ENCODE assay signal across 16 cellular contexts in genomic region chr10:127300868-127301321, GRCh38.
DNase-seq lines count a peak whose midpoint lies in the region; ATAC-seq and TF ChIP-seq lines count a peak whose summit lies in the region.
"Had no signal": no experiment of that assay in that cellular context is flagged by ENCODE, and none has a peak within 500 bp of the region (broad histone marks: within the 10 kb centered on the region; RNA-seq: fewer than 3 reads in every experiment).

No MANE protein-coding gene starts in this region.

- peak; percentile 53 for DNase-seq in DMS153 treated with DMSO at 0.1 percent for 48 hours (lab: John Stamatoyannopoulos, UW; ENCODE audit: unreplicated experiment)
- peak; percentile 12 for DNase-seq in NCI-H2227 treated with DMSO at 0.1 percent for 48 hours (lab: John Stamatoyannopoulos, UW)
- peak; percentile 16 for DNase-seq in kidney epithelial cell (ENCODE audit: low read depth)
- no peak for DNase-seq in activated T-cell treated with anti-CD3 and anti-CD28 coated beads, Interleukin-2, amount 50 U/mL, for 48 hours
- no peak for DNase-seq in OCI-LY7 (ENCODE audit: low spot score)
- DNase-seq in activated CD4-positive, alpha-beta T cell treated with anti-CD3 and anti-CD28 coated beads for 36 hours = no peak
- DNase-seq: activated T-cell treated with anti-CD3 and anti-CD28 coated beads, Interleukin-2, amount 50 U/mL, for 4 hours; CD4-positive, alpha-beta memory T cell; effector CD4-positive, alpha-beta T cell; NCI-H1930; NCI-H82; stimulated activated CD4-positive, alpha-beta T cell treated with anti-CD3 and anti-CD28 coated beads, Interleukin-4, amount 100 ng/mL, for 24 hours had no signal

- BruUV-seq in OCI-LY7 (replicated peaks; lab: Mats Ljungman, UMichigan) = no TSS peak

- CTCF ChIA-PET in OCI-LY7 (lab: Charles Lee; ENCODE audit: unreplicated experiment) = interaction anchor here (0.6 kb wide), 1 partner anchor 22 kb away, joined by 3 read pairs; no protein-coding TSS in a partner anchor
- CTCF ChIA-PET in activated CD4-positive, alpha-beta T cell treated with anti-CD3 and anti-CD28 coated beads for 36 hours (lab: Charles Lee) = no interaction called here

- H2AFZ ChIP-seq in neural cell (ENCODE audit: low read depth, low read length) (peak overlapping the region; percentile 30), OCI-LY7 (ENCODE audit: low read length) (no peak overlapping the region)

- H3K36me3 ChIP-seq in kidney epithelial cell (ENCODE audit: control insufficient read depth, insufficient read depth, low read length) = no peaks in the 10 kb centered on the region
- H3K36me3 ChIP-seq in neural cell (ENCODE audit: insufficient read depth, low read length) = no peaks in the 10 kb centered on the region
- H3K36me3 ChIP-seq in OCI-LY7 (ENCODE audit: insufficient read depth, low read length) = no peaks in the 10 kb centered on the region

- H3K4me1 Mint-ChIP-seq in activated CD4-positive, alpha-beta T cell treated with anti-CD3 and anti-CD28 coated beads for 36 hours = peaks cover 2% of the 10 kb centered on the region

- H3K9ac ChIP-seq in neural cell (ENCODE audit: low read length) = peak overlapping the region; percentile 35

- TF ChIP-seq CTCF in kidney epithelial cell (IDR thresholded peaks at IDR 0.05; ENCODE audit: insufficient read depth, low read length, poor library complexity, severe bottlenecking) = no peak
- no peak for TF ChIP-seq CTCF in neural cell (IDR thresholded peaks at IDR 0.05; ENCODE audit: poor library complexity, severe bottlenecking)
- no peak for TF ChIP-seq CTCF in OCI-LY7 (conservative IDR thresholded peaks at IDR 0.05; ENCODE audit: low read length)

- H4K20me1 ChIP-seq in neural cell (ENCODE audit: insufficient read depth) (no peaks in the 10 kb centered on the region), OCI-LY7 (ENCODE audit: insufficient read depth, low read length) (no peaks in the 10 kb centered on the region)

- no peaks in the 10 kb centered on the region for H3K4me1 ChIP-seq in OCI-LY7 (ENCODE audit: insufficient read depth, low read length, poor library complexity, severe bottlenecking)

- H3K9me3 Mint-ChIP-seq in activated CD4-positive, alpha-beta T cell treated with anti-CD3 and anti-CD28 coated beads for 36 hours (ENCODE audit: low read depth) = no peaks in the 10 kb centered on the region
- H3K9me3 Mint-ChIP-seq: activated T-cell treated with anti-CD3 and anti-CD28 coated beads, Interleukin-2, amount 50 U/mL, for 4 hours; mesothelial cell of epicardium had no signal

- H3K9me2 ChIP-seq in neural cell (ENCODE audit: insufficient read depth, low read length) (no peaks in the 10 kb centered on the region), OCI-LY7 (ENCODE audit: insufficient read depth, low read length) (no peaks in the 10 kb centered on the region)

- POLR2A ChIA-PET in OCI-LY7 (lab: Charles Lee) = no interaction called here
- POLR2A ChIA-PET in activated CD4-positive, alpha-beta T cell treated with anti-CD3 and anti-CD28 coated beads for 36 hours (lab: Charles Lee) = no interaction called here

- H3K27me3 Mint-ChIP-seq in activated CD4-positive, alpha-beta T cell treated with anti-CD3 and anti-CD28 coated beads for 36 hours = peaks cover 16% of the 10 kb centered on the region
- H3K27me3 Mint-ChIP-seq: CD4-positive, alpha-beta memory T cell; IgD-negative memory B cell had no signal

- H3K9me3 ChIP-seq in neural cell (ENCODE audit: low read length) (no peaks in the 10 kb centered on the region), OCI-LY7 (ENCODE audit: low read length) (no peaks in the 10 kb centered on the region)

- TF ChIP-seq EP300 in neural cell (conservative IDR thresholded peaks at IDR 0.05; ENCODE audit: poor library complexity, severe bottlenecking) = peak; percentile 34

- no peaks in the 10 kb centered on the region for H3K36me3 Mint-ChIP-seq in activated CD4-positive, alpha-beta T cell treated with anti-CD3 and anti-CD28 coated beads for 36 hours (ENCODE audit: low read depth)
- H3K36me3 Mint-ChIP-seq: CD4-positive, alpha-beta memory T cell; IgD-negative memory B cell had no signal

- H3K79me2 ChIP-seq in neural cell (replicated peaks; ENCODE audit: insufficient read depth, low read length) (no peaks in the 10 kb centered on the region), OCI-LY7 (ENCODE audit: insufficient read depth, low read depth, low read length) (no peaks in the 10 kb centered on the region)

- H3K27ac ChIP-seq in neural cell (ENCODE audit: low read length) (peak overlapping the region; percentile 62), OCI-LY7 (ENCODE audit: low read depth, low read length, poor library complexity, severe bottlenecking) (no peak overlapping the region)

- no peak overlapping the region for H3K27ac Mint-ChIP-seq in activated CD4-positive, alpha-beta T cell treated with anti-CD3 and anti-CD28 coated beads for 36 hours
- H3K27ac Mint-ChIP-seq: CD4-positive, alpha-beta memory T cell; mesothelial cell of epicardium had no signal

- no peak overlapping the region for H3K4me3 Mint-ChIP-seq in activated CD4-positive, alpha-beta T cell treated with anti-CD3 and anti-CD28 coated beads for 36 hours
- H3K4me3 Mint-ChIP-seq: activated T-cell treated with anti-CD3 and anti-CD28 coated beads, Interleukin-2, amount 50 U/mL, for 4 hours; CD4-positive, alpha-beta memory T cell; IgD-negative memory B cell; mesothelial cell of epicardium had no signal

- H3F3A ChIP-seq in neural cell (ENCODE audit: insufficient read depth, low read length, poor library complexity, severe bottlenecking) = no peaks in the 10 kb centered on the region

- H3K4me3 ChIP-seq in kidney epithelial cell (ENCODE audit: low read depth, low read length) (no peak overlapping the region), neural cell (ENCODE audit: low read length) (no peak overlapping the region), OCI-LY7 (ENCODE audit: low read depth, low read length, poor library complexity, severe bottlenecking) (no peak overlapping the region)

- no peak for ATAC-seq in activated CD4-positive, alpha-beta T cell treated with anti-CD3 and anti-CD28 coated beads for 36 hours
- ATAC-seq in HG03025 (IDR thresholded peaks at IDR 0.05; ENCODE audit: low FRiP score, unreplicated experiment) = no peak
- ATAC-seq: activated T-cell treated with anti-CD3 and anti-CD28 coated beads, Interleukin-2, amount 50 U/mL, for 4 hours had no signal

- intact Hi-C loops in OCI-LY7 (cut with micrococcal nuclease; ENCODE audit: unreplicated experiment) = no loop called here
- intact Hi-C loops in activated CD4-positive, alpha-beta T cell treated with anti-CD3 and anti-CD28 coated beads for 36 hours (cut with DNase I, micrococcal nuclease) = no loop called here

- H3K4me2 ChIP-seq in neural cell (ENCODE audit: low read length) (no peak overlapping the region), OCI-LY7 (ENCODE audit: low read length) (no peak overlapping the region)

- TF ChIP-seq RAD21 in neural cell (conservative IDR thresholded peaks at IDR 0.05) = peak; percentile 36

- H3K27me3 ChIP-seq in kidney epithelial cell (ENCODE audit: control insufficient read depth, insufficient read depth, low read length) (no peaks in the 10 kb centered on the region), neural cell (ENCODE audit: insufficient read depth, low read depth, low read length) (no peaks in the 10 kb centered on the region)

TF ChIP-seq in neural cell, 6 proteins besides CTCF, POLR2A, EP300 and RAD21:
- TF ChIP-seq EZH2 (IDR thresholded peaks at IDR 0.05; ENCODE audit: borderline replicate concordance, insufficient read depth, low read length, poor library complexity, severe bottlenecking) = no peak
- TF ChIP-seq SMC3 (conservative IDR thresholded peaks at IDR 0.05; ENCODE audit: poor library complexity) = no peak
- peak; percentile 100 for TF ChIP-seq POLR2AphosphoS5 (IDR thresholded peaks at IDR 0.05)
- peak; percentile 46 for TF ChIP-seq REST (IDR thresholded peaks at IDR 0.05; ENCODE audit: borderline replicate concordance)

Comparison
In these comparisons a context has a peak if more than half of its experiments do, and no peak if none do; other contexts are left out.
1. DNase-seq: peak in DMS153 treated with DMSO at 0.1 percent for 48 hours (single experiment), NCI-H2227 treated with DMSO at 0.1 percent for 48 hours (single experiment) and kidney epithelial cell (single experiment); none in activated T-cell treated with anti-CD3 and anti-CD28 coated beads, Interleukin-2, amount 50 U/mL, for 48 hours (0 of 2), OCI-LY7 (single experiment) and activated CD4-positive, alpha-beta T cell treated with anti-CD3 and anti-CD28 coated beads for 36 hours (single experiment).